In genomic region chr1:16236091-16236494, GRCh38 we compare ENCODE assay signal across 8 cellular contexts. TPM values are rescaled to one million over a fixed set of nuclear protein-coding genes. Genes with fewer than 3 reads are reported as not detected.
DNase-seq lines count a peak whose midpoint lies in the region; ATAC-seq and TF ChIP-seq lines count a peak whose summit lies in the region.

No MANE protein-coding gene starts in this region.

- DNase-seq in BE2C (peak; percentile 38), NCI-H460 (ENCODE audit: extremely low read depth, low read depth) (peak; percentile 31), activated T-cell treated with anti-CD3 and anti-CD28 coated beads for 48 hours (ENCODE audit: low read depth) (peak; percentile 35), GDM1 (lab: John Stamatoyannopoulos, UW) (no peak)

- peak overlapping the region; percentile 66 for H3K4me3 ChIP-seq in BE2C (ENCODE audit: low read depth, low read length)
- peak overlapping the region; percentile 37 to 64 for H3K4me3 ChIP-seq in gastroesophageal sphincter
- H3K4me3 ChIP-seq in rectal smooth muscle tissue (ENCODE audit: low read length), result peak overlapping the region; percentile 93

- TF ChIP-seq EP300 in gastroesophageal sphincter (IDR thresholded peaks at IDR 0.05), result no peak

- 11 to 20% methylated on average over 1 to 2 of the region's 5 CpGs for WGBS in gastroesophageal sphincter (ENCODE audit: low coverage in 1 of 2), 2 donors

- no peak for TF ChIP-seq POLR2A in gastroesophageal sphincter (IDR thresholded peaks at IDR 0.05)

- H3K27me3 ChIP-seq in BE2C (no peaks in the 10 kb centered on the region), gastroesophageal sphincter (no peaks in the 10 kb centered on the region), rectal smooth muscle tissue (ENCODE audit: control insufficient read depth, insufficient read depth, low read length) (no peaks in the 10 kb centered on the region)

- H3K9me3 ChIP-seq in BE2C (no peaks in the 10 kb centered on the region), gastroesophageal sphincter (no peaks in the 10 kb centered on the region)

- H3K4me1 ChIP-seq in BE2C, result peaks cover 7% of the 10 kb centered on the region
- H3K4me1 ChIP-seq in gastroesophageal sphincter, result peaks cover 0 to 23% (median 18%) of the 10 kb centered on the region in 3 donors
- peaks cover 13% of the 10 kb centered on the region for H3K4me1 ChIP-seq in rectal smooth muscle tissue (ENCODE audit: control insufficient read depth, insufficient read depth, low read length)

- ATAC-seq in GM18907 (IDR thresholded peaks at IDR 0.05; ENCODE audit: unreplicated experiment) (peak; percentile 45), HG03139 (IDR thresholded peaks at IDR 0.05; ENCODE audit: unreplicated experiment) (peak; percentile 36), gastroesophageal sphincter (peak; percentile 11)

- peak overlapping the region; percentile 93 for H3K9ac ChIP-seq in rectal smooth muscle tissue (ENCODE audit: low read length)

- TF ChIP-seq CTCF in BE2C (IDR thresholded peaks at IDR 0.05; ENCODE audit: low read depth, low read length) (0 out of 2 replicates have a peak, but pooled peaks have one; percentile 18), gastroesophageal sphincter (IDR thresholded peaks at IDR 0.05) (peak in 1 of 4 experiments; percentile 19)

- H3K36me3 ChIP-seq in BE2C (no peaks in the 10 kb centered on the region), gastroesophageal sphincter (peaks cover 0 to 21% of the 10 kb centered on the region in 2 donors), rectal smooth muscle tissue (ENCODE audit: control insufficient read depth, insufficient read depth, low read length) (no peaks in the 10 kb centered on the region)

- H3K27ac ChIP-seq in gastroesophageal sphincter, result peak overlapping the region; percentile 36 to 96 (median 91)
- peak overlapping the region; percentile 79 for H3K27ac ChIP-seq in rectal smooth muscle tissue (ENCODE audit: low read depth, low read length)

RNA-seq across cellular contexts. Expression of gene CPLANE2, which starts 0.9 kb away (rescaled TPM):
- 2.4 TPM for polyA plus RNA-seq in BE2C (2012; ENCODE audit: insufficient read depth, insufficient read length, low read depth)
- 3.9 and 4.0 TPM in 2 replicates for total RNA-seq in NCI-H460 (2014; rRNA removed; shearing (Covaris generic))
- 6.5 and 10.1 TPM in 2 replicates for polyA plus RNA-seq in NCI-H460 (2014; cell fraction: nucleus; rRNA removed)
- total RNA-seq in gastroesophageal sphincter, result 10 to 100 TPM in 2 of 4 donors, 1 to 10 TPM in 2; 6.6 to 45.8 (median 11.0) TPM

RNA-seq across cellular contexts. Expression of gene ARHGEF19, which starts 23.6 kb away (rescaled TPM):
- polyA plus RNA-seq in BE2C (2012; ENCODE audit: insufficient read depth, insufficient read length, low read depth), result 13.3 TPM
- total RNA-seq in NCI-H460 (2014; rRNA removed; shearing (Covaris generic)), result 6.1 and 6.3 TPM in 2 replicates
- polyA plus RNA-seq in NCI-H460 (2014; cell fraction: nucleus; rRNA removed), result 22.1 and 29.6 TPM in 2 replicates
- total RNA-seq in gastroesophageal sphincter, result 1 to 10 TPM; 2.8 to 3.6 (median 3.4) TPM
